Comparison of ENCODE assay signal across 20 cellular contexts in the genomic region with DNA sequence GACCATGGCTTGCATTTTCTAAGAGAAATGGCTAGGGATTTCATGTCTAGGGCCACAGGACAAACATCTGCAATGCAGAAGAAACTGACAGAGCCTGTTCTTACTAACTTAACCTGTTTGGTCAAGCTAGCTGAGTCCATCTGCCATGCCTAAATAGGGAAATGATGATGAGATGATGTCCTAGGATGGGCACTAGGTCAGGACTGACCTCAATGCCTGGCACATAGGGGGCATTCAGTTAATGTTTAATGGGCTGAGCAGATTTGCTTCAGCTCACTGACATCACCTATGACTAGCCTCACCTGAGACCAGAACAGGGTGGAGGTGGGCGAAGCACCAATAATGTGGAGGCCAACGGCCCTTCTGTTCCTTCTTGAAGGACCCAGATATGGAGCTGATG.
DNase-seq lines count a peak whose midpoint lies in the region; ATAC-seq, FAIRE-seq and TF ChIP-seq lines count a peak whose summit lies in the region.
"Had no signal": no experiment of that assay in that cellular context is flagged by ENCODE, and none has a peak within 500 bp of the region (broad histone marks: within the 10 kb centered on the region; RNA-seq: fewer than 3 reads in every experiment).

No MANE protein-coding gene starts in this region.

- FAIRE-seq in RCC 7860 (lab: Jason Lieb, UNC) = no peak
- FAIRE-seq: A549, H1 had no signal

- H3K4me1 ChIP-seq in gastroesophageal sphincter = peaks cover 0 to 39% (median 0%) of the 10 kb centered on the region in 3 donors

- H3K4me3 ChIP-seq in gastroesophageal sphincter = no peak overlapping the region
- H3K4me3 ChIP-seq: A549, MG63, SK-N-MC had no signal

- H3K9me3 ChIP-seq in gastroesophageal sphincter = no peaks in the 10 kb centered on the region
- H3K9me3 ChIP-seq: A549, MG63 had no signal

- no peak for TF ChIP-seq POLR2A in gastroesophageal sphincter (IDR thresholded peaks at IDR 0.05)

- TF ChIP-seq CTCF in gastroesophageal sphincter (IDR thresholded peaks at IDR 0.05) = no peak

- peak; percentile 9 for DNase-seq in stimulated activated CD4-positive, alpha-beta T cell treated with anti-CD3 and anti-CD28 coated beads, Interleukin-15, amount 100 ng/mL, for 24 hours
- DNase-seq in stimulated activated CD4-positive, alpha-beta T cell treated with anti-CD3 and anti-CD28 coated beads, Interleukin-1b, Interleukin-23, amount 100 ng/mL, for 48 hours = no peak
- DNase-seq in RCC 7860 (ENCODE audit: low spot score) (peak; percentile 72), islet precursor cell (peak; percentile 7), LoVo (ENCODE audit: low spot score) (no peak)
- DNase-seq: CD4-positive, CD25-positive, alpha-beta regulatory T cell; DMS79 treated with DMSO at 0.1 percent for 48 hours; Kasumi-1; MG63; NCI-H1417; NCI-H187; NCI-H446 treated with DMSO at 0.1 percent for 48 hours; NCI-H526 treated with DMSO at 0.1 percent for 48 hours; RPMI8226; SHP77 had no signal

- 80 to 100% methylated on average over 1 of the region's 2 CpGs for WGBS in gastroesophageal sphincter (ENCODE audit: low coverage in 1 of 2), 2 donors

- H3K27me3 ChIP-seq in gastroesophageal sphincter = no peaks in the 10 kb centered on the region
- H3K27me3 ChIP-seq: MG63 had no signal

- ATAC-seq in HG02610 (IDR thresholded peaks at IDR 0.05; ENCODE audit: unreplicated experiment) (no peak), gastroesophageal sphincter (no peak)
- ATAC-seq: A549 had no signal

- H3K27ac ChIP-seq in gastroesophageal sphincter = no peak overlapping the region
- H3K27ac ChIP-seq: SK-N-MC had no signal

- TF ChIP-seq EP300 in gastroesophageal sphincter (IDR thresholded peaks at IDR 0.05) = no peak

- H3K36me3 ChIP-seq in gastroesophageal sphincter = no peaks in the 10 kb centered on the region
- H3K36me3 ChIP-seq: MG63 had no signal

Comparison
In these comparisons a context has a peak if more than half of its experiments do, and no peak if none do; other contexts are left out.
1. DNase-seq: peak in stimulated activated CD4-positive, alpha-beta T cell treated with anti-CD3 and anti-CD28 coated beads, Interleukin-15, amount 100 ng/mL, for 24 hours (single experiment), RCC 7860 (single experiment) and islet precursor cell (single experiment); none in stimulated activated CD4-positive, alpha-beta T cell treated with anti-CD3 and anti-CD28 coated beads, Interleukin-1b, Interleukin-23, amount 100 ng/mL, for 48 hours (single experiment) and LoVo (single experiment).